In the genomic region with DNA sequence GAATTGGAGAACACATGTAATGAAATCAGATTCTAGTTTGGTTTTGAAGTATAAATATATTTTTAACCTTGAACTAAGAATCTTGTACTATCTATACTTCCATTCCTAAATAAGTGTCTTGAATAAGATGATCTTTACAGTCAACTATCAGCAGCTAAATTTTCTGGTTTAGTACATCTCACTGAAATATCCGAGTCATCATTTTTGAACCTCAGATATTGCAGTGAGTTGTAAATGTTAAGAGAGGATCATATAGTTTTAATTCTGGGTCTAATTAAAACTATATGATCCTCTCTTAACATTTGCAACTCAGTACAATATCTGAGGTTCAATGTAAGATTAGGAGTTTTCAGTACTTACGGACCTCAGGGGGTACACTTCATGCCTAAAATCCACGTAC, we compare ENCODE assay signal across 24 cellular contexts.
DNase-seq lines count a peak whose midpoint lies in the region; ATAC-seq, FAIRE-seq and TF ChIP-seq lines count a peak whose summit lies in the region.
"Had no signal": no experiment of that assay in that cellular context is flagged by ENCODE, and none has a peak within 500 bp of the region (broad histone marks: within the 10 kb centered on the region; RNA-seq: fewer than 3 reads in every experiment).

No MANE protein-coding gene starts in this region.

- H3K27ac ChIP-seq in HepG2 (ENCODE audit: extremely low read length, insufficient read depth, low read length): no peak overlapping the region
- H3K27ac ChIP-seq in right lobe of liver: no peak overlapping the region
- H3K27ac ChIP-seq in K562 (ENCODE audit: extremely low read depth, low read depth, low read length): no peak overlapping the region
- H3K27ac ChIP-seq: 22Rv1, BLaER1 had no signal

- H3K4me2 ChIP-seq in HepG2 (ENCODE audit: low read depth, low read length): no peak overlapping the region
- H3K4me2 ChIP-seq in K562 (ENCODE audit: insufficient read depth, low read length): no peak overlapping the region
- H3K4me2 ChIP-seq: BLaER1 had no signal

- POLR2A ChIA-PET in HepG2 (lab: Yijun Ruan, JAX) (no interaction called here), K562 (lab: Yijun Ruan, JAX) (no interaction called here)

- FAIRE-seq in HepG2 (lab: Jason Lieb, UNC): no peak
- FAIRE-seq in K562 (lab: Jason Lieb, UNC): no peak
- FAIRE-seq: GM12892, GM18507 had no signal

- no peaks in the 10 kb centered on the region for H3K79me2 ChIP-seq in HepG2 (ENCODE audit: insufficient read depth, low read length)
- H3K79me2 ChIP-seq in K562 (ENCODE audit: control insufficient read depth, insufficient read depth, low read length): no peaks in the 10 kb centered on the region

- H3K36me3 ChIP-seq in HepG2 (replicated peaks in 1 of 2; ENCODE audit: control insufficient read depth in 1 of 2, insufficient read depth in 2 of 2, low read length in 2 of 2) (no peaks in the 10 kb centered on the region), right lobe of liver (no peaks in the 10 kb centered on the region), K562 (ENCODE audit: control insufficient read depth, insufficient read depth, low read length) (no peaks in the 10 kb centered on the region), MG63 (no peaks in the 10 kb centered on the region)
- H3K36me3 ChIP-seq: BE2C, BLaER1 had no signal

- TF ChIP-seq CTCF in HepG2 (CRISPR knock-in tag; IDR thresholded peaks at IDR 0.05) (no peak), right lobe of liver (IDR thresholded peaks at IDR 0.05) (no peak), K562 (IDR thresholded peaks at IDR 0.05 in 2 of 3, conservative IDR thresholded peaks at IDR 0.05 in 1 of 3; ENCODE audit: insufficient read depth in 2 of 3, low read depth in 1 of 3, low read length in 3 of 3) (no peak)

- WGBS in HepG2 (ENCODE audit: low lambda C conversion rate): 16% methylated on average over 3 of the region's 3 CpGs
- WGBS in right lobe of liver (ENCODE audit: insufficient coverage, low coverage, low lambda C conversion rate, missing lambda C conversion rate): 60% methylated on average over 3 of the region's 3 CpGs
- WGBS in K562 (ENCODE audit: insufficient coverage, low coverage, missing lambda C conversion rate): 2% methylated on average over 3 of the region's 3 CpGs

- BruUV-seq in HepG2 (replicated peaks; lab: Mats Ljungman, UMichigan): no TSS peak
- BruUV-seq in K562 (replicated peaks; lab: Mats Ljungman, UMichigan): no TSS peak

- DNase-seq in HepG2 (ENCODE audit: low spot score): no peak
- no peak for DNase-seq in right lobe of liver
- no peak for DNase-seq in K562 (ENCODE audit: extremely low read depth in 1 of 4, low spot score in 3 of 4)
- no peak for DNase-seq in MG63
- DNase-seq: ACHN; BE2C; C1 segment of cervical spinal cord; CD4-positive, alpha-beta memory T cell; CD4-positive, CD25-positive, alpha-beta regulatory T cell; CD8-positive, alpha-beta memory T cell; COR-L47; DMS 273 treated with DMSO at 0.1 percent for 48 hours; DMS153; DMS53; DMS79; DND-41; EL; GDM1 had no signal

- CTCF ChIA-PET in HepG2 (lab: Yijun Ruan, JAX; ENCODE audit: low intra/inter-chr PET ratio, low total read pairs) (no interaction called here), K562 (lab: Yijun Ruan, JAX; ENCODE audit: low intra/inter-chr PET ratio) (no interaction called here)

- in situ Hi-C loops in HepG2 (cut with HindIII; ENCODE audit: extremely low pct_ligation_motif_present, low pct_unique_long_range_greater_than_20kb) (no loop called here), K562 (cut with MboI) (no loop called here)

- TF ChIP-seq RAD21 in HepG2 (CRISPR knock-in tag; IDR thresholded peaks at IDR 0.05) (no peak), K562 (CRISPR knock-in tag; conservative IDR thresholded peaks at IDR 0.05 in 1 of 2, IDR thresholded peaks at IDR 0.05 in 1 of 2) (no peak)

- H3K9ac ChIP-seq in HepG2 (ENCODE audit: insufficient read depth, low read depth, low read length) (no peak overlapping the region), K562 (ENCODE audit: insufficient read depth in 1 of 2, low read depth in 2 of 2, low read length in 2 of 2) (no peak overlapping the region)
- H3K9ac ChIP-seq: BLaER1 had no signal

- no peak overlapping the region for H3K4me3 ChIP-seq in HepG2 (replicated peaks in 1 of 3; ENCODE audit: insufficient read depth in 1 of 3, low read depth in 2 of 3, low read length in 3 of 3)
- H3K4me3 ChIP-seq in right lobe of liver: no peak overlapping the region
- no peak overlapping the region for H3K4me3 ChIP-seq in K562
- H3K4me3 ChIP-seq in MG63: no peak overlapping the region
- H3K4me3 ChIP-seq: BLaER1, GM12878 had no signal

- TF ChIP-seq EP300 in HepG2 (IDR thresholded peaks at IDR 0.05; ENCODE audit: low read depth in 2 of 2, low read length in 2 of 2) (no peak), HepG2 (CRISPR knock-in tag; IDR thresholded peaks at IDR 0.05; ENCODE audit: borderline replicate concordance) (no peak), K562 (IDR thresholded peaks at IDR 0.05; ENCODE audit: low read length) (no peak)

- H3K9me3 ChIP-seq in HepG2 (ENCODE audit: low read length): peaks cover 89% of the 10 kb centered on the region
- no peaks in the 10 kb centered on the region for H3K9me3 ChIP-seq in right lobe of liver
- H3K9me3 ChIP-seq in K562 (replicated peaks; ENCODE audit: control insufficient read depth, insufficient read depth, low read depth, low read length): no peaks in the 10 kb centered on the region
- H3K9me3 ChIP-seq in MG63: peaks cover 8% of the 10 kb centered on the region
- H3K9me3 ChIP-seq: BE2C had no signal

- H3K4me1 ChIP-seq in HepG2 (ENCODE audit: insufficient read depth, low read length) (no peaks in the 10 kb centered on the region), right lobe of liver (no peaks in the 10 kb centered on the region), K562 (replicated peaks in 1 of 2; ENCODE audit: control insufficient read depth in 2 of 2, insufficient read depth in 2 of 2, low read length in 2 of 2) (no peaks in the 10 kb centered on the region)
- H3K4me1 ChIP-seq: BE2C, BLaER1 had no signal

- H3K27me3 ChIP-seq in HepG2 (ENCODE audit: control insufficient read depth in 1 of 2, insufficient read depth in 2 of 2, low read length in 2 of 2) (no peaks in the 10 kb centered on the region), right lobe of liver (no peaks in the 10 kb centered on the region), K562 (ENCODE audit: control insufficient read depth in 2 of 2, insufficient read depth in 2 of 2, low read length in 2 of 2) (no peaks in the 10 kb centered on the region), MG63 (no peaks in the 10 kb centered on the region)
- H3K27me3 ChIP-seq: BE2C, BLaER1 had no signal

- intact Hi-C loops in HepG2 (cut with micrococcal nuclease; ENCODE audit: unreplicated experiment): no loop called here
- intact Hi-C loops in right lobe of liver (cut with DNase I): no loop called here
- intact Hi-C loops in K562 (cut with micrococcal nuclease): no loop called here

- no peaks in the 10 kb centered on the region for H4K20me1 ChIP-seq in HepG2 (ENCODE audit: insufficient read depth, low read length)
- H4K20me1 ChIP-seq in K562 (replicated peaks; ENCODE audit: control insufficient read depth, insufficient read depth, low read length): no peaks in the 10 kb centered on the region
- H4K20me1 ChIP-seq: BLaER1 had no signal

- no peak overlapping the region for H2AFZ ChIP-seq in HepG2 (ENCODE audit: low read length)
- no peak overlapping the region for H2AFZ ChIP-seq in K562 (ENCODE audit: low read depth, low read length)

- no peak for TF ChIP-seq POLR2A in HepG2 (IDR thresholded peaks at IDR 0.05; ENCODE audit: insufficient read depth in 1 of 2, low read depth in 2 of 2, low read length in 2 of 2)
- no peak for TF ChIP-seq POLR2A in right lobe of liver (IDR thresholded peaks at IDR 0.05)
- no peak for TF ChIP-seq POLR2A in K562 (conservative IDR thresholded peaks at IDR 0.05)

- no peaks in the 10 kb centered on the region for H3K9me1 ChIP-seq in K562 (ENCODE audit: control insufficient read depth, insufficient read depth, low read length)

- ATAC-seq in HepG2: no peak
- ATAC-seq in right lobe of liver: no peak
- ATAC-seq in K562: no peak
- ATAC-seq in HG03039 (IDR thresholded peaks at IDR 0.05; ENCODE audit: unreplicated experiment): no peak
- ATAC-seq: GM12878 had no signal

TF ChIP-seq in HepG2, 621 proteins besides CTCF, POLR2A, EP300 and RAD21:
- TF ChIP-seq ZMYM3 (CRISPR knock-in tag; IDR thresholded peaks at IDR 0.05) (no peak), MAFF (IDR thresholded peaks at IDR 0.05; ENCODE audit: low read depth, low read length) (peak; percentile 81), MAFK (conservative IDR thresholded peaks at IDR 0.05 in 1 of 2, IDR thresholded peaks at IDR 0.05 in 1 of 2; ENCODE audit: low read length in 2 of 2) (peak; percentile 75 to 83), ZSCAN31 (CRISPR knock-in tag; IDR thresholded peaks at IDR 0.05; ENCODE audit: low read depth) (no peak)

TF ChIP-seq in K562, 482 proteins besides CTCF, POLR2A, EP300 and RAD21 (continues in another document):
- TF ChIP-seq SMAD2 (IDR thresholded peaks at IDR 0.05; ENCODE audit: low read depth, low read length) (no peak), FOXM1 (IDR thresholded peaks at IDR 0.05; ENCODE audit: low read depth) (no peak), FOXM1 (CRISPR knock-in tag; IDR thresholded peaks at IDR 0.05; ENCODE audit: low read depth) (no peak), C11orf30 (IDR thresholded peaks at IDR 0.05; ENCODE audit: low read depth) (peak; percentile 13; the same call in 1 of the 2 replicates)
